In genomic region chr3:131341761-131342160, GRCh38 we compare ENCODE assay signal across 33 cellular contexts. TPM values are rescaled to one million over a fixed set of nuclear protein-coding genes. Genes with fewer than 3 reads are reported as not detected.
DNase-seq lines count a peak whose midpoint lies in the region; ATAC-seq, FAIRE-seq and TF ChIP-seq lines count a peak whose summit lies in the region.
"Had no signal": no experiment of that assay in that cellular context is flagged by ENCODE, and none has a peak within 500 bp of the region (broad histone marks: within the 10 kb centered on the region; RNA-seq: fewer than 3 reads in every experiment).

No MANE protein-coding gene starts in this region.

- no peak overlapping the region for H3K9ac ChIP-seq in K562 (ENCODE audit: insufficient read depth in 1 of 2, low read depth in 2 of 2, low read length in 2 of 2)
- H3K9ac ChIP-seq: BLaER1; BLaER1 treated with 17β-estradiol and CSF1 and Interleukin-3, amounts not matched to agents 10 nM and 100 nM had no signal

- H3K27me3 Mint-ChIP-seq in GM23338 (ENCODE audit: insufficient read depth, low read depth, poor library complexity), result no peaks in the 10 kb centered on the region
- H3K27me3 Mint-ChIP-seq: B cell; CD4-positive, alpha-beta memory T cell had no signal

- H3K9me1 ChIP-seq in K562 (ENCODE audit: control insufficient read depth, insufficient read depth, low read length), result no peaks in the 10 kb centered on the region

- TF ChIP-seq CTCF in K562 (IDR thresholded peaks at IDR 0.05 in 2 of 3, conservative IDR thresholded peaks at IDR 0.05 in 1 of 3; ENCODE audit: insufficient read depth in 2 of 3, low read depth in 1 of 3, low read length in 3 of 3), result no peak
- TF ChIP-seq CTCF in GM23338 (conservative IDR thresholded peaks at IDR 0.05; ENCODE audit: low read depth in 2 of 2), result no peak

- no peak overlapping the region for H2AFZ ChIP-seq in K562 (ENCODE audit: low read depth, low read length)
- H2AFZ ChIP-seq in GM23338, result no peak overlapping the region

- WGBS in K562 (ENCODE audit: insufficient coverage, low coverage, missing lambda C conversion rate), result 42% methylated on average over 2 of the region's 2 CpGs

- peaks cover 25% of the 10 kb centered on the region for H3K9me3 Mint-ChIP-seq in GM23338

- FAIRE-seq in K562 (lab: Jason Lieb, UNC), result no peak
- peak; percentile 45 for FAIRE-seq in colon (lab: Jason Lieb, UNC)
- FAIRE-seq: A204.1, A549, D721Med had no signal

- H3K4me2 ChIP-seq in K562 (ENCODE audit: insufficient read depth, low read length) (no peak overlapping the region), GM23338 (no peak overlapping the region)
- H3K4me2 ChIP-seq: A549; BLaER1; BLaER1 treated with 17β-estradiol and CSF1 and Interleukin-3, amounts not matched to agents 10 nM and 100 nM had no signal

- H3K4me3 Mint-ChIP-seq in GM23338, result no peak overlapping the region
- H3K4me3 Mint-ChIP-seq: B cell; CD14-positive monocyte; CD4-positive, alpha-beta memory T cell; CD4-positive, alpha-beta T cell; CD4-positive, CD25-positive, alpha-beta regulatory T cell; CD8-positive, alpha-beta memory T cell; CD8-positive, alpha-beta T cell had no signal

- H4K20me1 ChIP-seq in K562 (replicated peaks; ENCODE audit: control insufficient read depth, insufficient read depth, low read length) (no peaks in the 10 kb centered on the region), GM23338 (replicated peaks; ENCODE audit: insufficient read depth) (no peaks in the 10 kb centered on the region)
- H4K20me1 ChIP-seq: BLaER1; BLaER1 treated with 17β-estradiol and CSF1 and Interleukin-3, amounts not matched to agents 10 nM and 100 nM had no signal

- 0 out of 2 replicates have a peak, but pooled peaks cover 2% of the 10 kb centered on the region for H3K9me2 ChIP-seq in GM23338 (ENCODE audit: insufficient read depth)

- no peaks in the 10 kb centered on the region for H3K27me3 ChIP-seq in K562 (ENCODE audit: control insufficient read depth in 2 of 2, insufficient read depth in 2 of 2, low read length in 2 of 2)
- H3K27me3 ChIP-seq in GM23338 (ENCODE audit: insufficient read depth), result no peaks in the 10 kb centered on the region
- H3K27me3 ChIP-seq: BLaER1; BLaER1 treated with 17β-estradiol and CSF1 and Interleukin-3, amounts not matched to agents 10 nM and 100 nM had no signal

- H3K79me2 ChIP-seq in K562 (ENCODE audit: control insufficient read depth, insufficient read depth, low read length), result no peaks in the 10 kb centered on the region
- H3K79me2 ChIP-seq in GM23338 (replicated peaks; ENCODE audit: insufficient read depth), result no peaks in the 10 kb centered on the region

- CTCF ChIA-PET in K562 (lab: Yijun Ruan, JAX; ENCODE audit: low intra/inter-chr PET ratio), result no interaction called here

- TF ChIP-seq EP300 in K562 (IDR thresholded peaks at IDR 0.05; ENCODE audit: low read length), result no peak

- H3K4me3 ChIP-seq in K562, result no peak overlapping the region
- H3K4me3 ChIP-seq in GM23338, result no peak overlapping the region
- H3K4me3 ChIP-seq: A549; BLaER1; BLaER1 treated with 17β-estradiol and CSF1 and Interleukin-3, amounts not matched to agents 10 nM and 100 nM had no signal

- no peak for ATAC-seq in K562
- ATAC-seq in GM23338, result no peak
- ATAC-seq: A549; CD8-positive, alpha-beta T cell had no signal

- no peaks in the 10 kb centered on the region; the same call in 2 of the 3 replicates for H3K4me1 Mint-ChIP-seq in GM23338
- H3K4me1 Mint-ChIP-seq: B cell; CD14-positive monocyte; CD4-positive, alpha-beta memory T cell; CD4-positive, CD25-positive, alpha-beta regulatory T cell; CD8-positive, alpha-beta memory T cell had no signal

- H3F3A ChIP-seq in GM23338 (replicated peaks; ENCODE audit: low read depth), result no peaks in the 10 kb centered on the region

- POLR2A ChIA-PET in K562 (lab: Yijun Ruan, JAX), result no interaction called here

- H3K4me1 ChIP-seq in K562 (replicated peaks in 1 of 2; ENCODE audit: control insufficient read depth in 2 of 2, insufficient read depth in 2 of 2, low read length in 2 of 2) (no peaks in the 10 kb centered on the region), GM23338 (ENCODE audit: insufficient read depth) (no peaks in the 10 kb centered on the region)
- H3K4me1 ChIP-seq: BE2C, BLaER1, Caco-2 had no signal

- no peak for TF ChIP-seq POLR2A in K562 (conservative IDR thresholded peaks at IDR 0.05)

- H3K9me3 ChIP-seq in K562 (replicated peaks; ENCODE audit: control insufficient read depth, insufficient read depth, low read depth, low read length), result no peaks in the 10 kb centered on the region
- H3K9me3 ChIP-seq: A549, BE2C, Caco-2 had no signal

- no TSS peak for BruUV-seq in K562 (replicated peaks; lab: Mats Ljungman, UMichigan)

- H3K27ac Mint-ChIP-seq in GM23338, result no peak overlapping the region
- H3K27ac Mint-ChIP-seq: B cell; CD14-positive monocyte; CD4-positive, alpha-beta memory T cell; CD4-positive, alpha-beta T cell; CD4-positive, CD25-positive, alpha-beta regulatory T cell; CD8-positive, alpha-beta memory T cell; CD8-positive, alpha-beta T cell had no signal

- intact Hi-C loops in K562 (cut with micrococcal nuclease), result no loop called here

- peaks cover 16% of the 10 kb centered on the region for H3K36me3 Mint-ChIP-seq in GM23338 (ENCODE audit: low read depth)
- H3K36me3 Mint-ChIP-seq: CD4-positive, CD25-positive, alpha-beta regulatory T cell had no signal

- H3K36me3 ChIP-seq in K562 (ENCODE audit: control insufficient read depth, insufficient read depth, low read length) (no peaks in the 10 kb centered on the region), GM23338 (ENCODE audit: insufficient read depth) (no peaks in the 10 kb centered on the region)
- H3K36me3 ChIP-seq: BE2C; BLaER1; BLaER1 treated with 17β-estradiol and CSF1 and Interleukin-3, amounts not matched to agents 10 nM and 100 nM had no signal

- in situ Hi-C loops in K562 (cut with MboI), result no loop called here

- H3K27ac ChIP-seq in K562 (ENCODE audit: extremely low read depth, low read depth, low read length), result no peak overlapping the region
- H3K27ac ChIP-seq in GM23338 (ENCODE audit: low read depth), result no peak overlapping the region
- H3K27ac ChIP-seq: 22Rv1; A549; BLaER1; BLaER1 treated with 17β-estradiol and CSF1 and Interleukin-3, amounts not matched to agents 10 nM and 100 nM; C4-2B had no signal

- TF ChIP-seq RAD21 in K562 (CRISPR knock-in tag; conservative IDR thresholded peaks at IDR 0.05 in 1 of 2, IDR thresholded peaks at IDR 0.05 in 1 of 2), result no peak

- DNase-seq in K562 (ENCODE audit: extremely low read depth in 1 of 4, low spot score in 3 of 4) (no peak), GM23338 (ENCODE audit: low spot score) (no peak)
- no peak for DNase-seq in effector CD8-positive, alpha-beta T cell (lab: John Stamatoyannopoulos, UW)
- DNase-seq: 8988T; ACHN; AML-193; BE2C; C1 segment of cervical spinal cord; Caco-2; Calu3; CD4-positive, alpha-beta memory T cell; CD4-positive, alpha-beta T cell; CD4-positive, CD25-positive, alpha-beta regulatory T cell; CD8-positive, alpha-beta memory T cell; CD8-positive, alpha-beta T cell; COR-L47; DMS 273 treated with DMSO at 0.1 percent for 48 hours; DMS153; DMS53; DMS79; DMS79 treated with DMSO at 0.1 percent for 48 hours; DND-41; EL had no signal

TF ChIP-seq in K562, 482 proteins besides CTCF, POLR2A, EP300 and RAD21:
- peak; percentile 94 for TF ChIP-seq ZNF507 (tag; conservative IDR thresholded peaks at IDR 0.05)
- no peak for TF ChIP-seq HDAC6 (IDR thresholded peaks at IDR 0.05; ENCODE audit: low read depth, low read length)
TF ChIP-seq in K562: peak in this region for 1.

TF ChIP-seq in GM23338, 12 proteins besides CTCF, POLR2A, EP300 and RAD21 (continues in another document):
- no peak for TF ChIP-seq REST (IDR thresholded peaks at IDR 0.05; ENCODE audit: unreplicated experiment)

RNA-seq across cellular contexts. Expression of gene NUDT16, which starts 39.8 kb away (rescaled TPM):
- total RNA-seq in K562 (2011; cell fraction: chromatin; rRNA removed; ENCODE audit: low replicate concordance), result 8.4 and 13.0 TPM in 2 replicates
- 7.5 and 10.4 TPM in 2 replicates for total RNA-seq in K562 (2011; cell fraction: nucleolus; rRNA removed)
- total RNA-seq in K562 (2011; cell fraction: nucleoplasm; rRNA removed), result 12.8 and 14.5 TPM in 2 replicates
- total RNA-seq in K562 (2014; rRNA removed) (8.8 and 10.7 TPM in 2 replicates), K562 (2014; rRNA removed; fragmentation: Illumina TruSeq; extraction: Trizol) (7.5 and 7.6 TPM in 2 replicates), K562 (2015; rRNA removed; fragmentation: Illumina TruSeq; extraction: Trizol) (7.6 and 7.8 TPM in 2 replicates), K562 (2021) (11.1 and 11.2 TPM in 2 replicates)
- polyA plus RNA-seq in K562 (2011; rRNA removed) (6.7 and 7.1 TPM in 2 replicates), K562 (2014; fragmentation: Illumina TruSeq; extraction: Trizol) (8.2 and 8.8 TPM in 2 replicates), K562 (2014; fragmentation: Nextera tagmentation; extraction: Ambion mirVana) (1 to 10 TPM; 1.5 to 1.9 TPM), K562 (2014; rRNA removed) (9.7 and 11.4 TPM in 2 replicates), GM23338 (2016; fragmentation: Nextera tagmentation; extraction: Ambion mirVana) (9.5 and 10.0 TPM in 2 replicates)
- 6.5 and 7.8 TPM in 2 replicates for polyA plus RNA-seq in K562 (2011; cell fraction: cytosol; rRNA removed)
- polyA plus RNA-seq in K562 (2011; cell fraction: nucleus; rRNA removed), result 12.2 and 13.5 TPM in 2 replicates
- polyA plus RNA-seq in K562 (2012), result 6.7 and 8.5 TPM in 2 replicates
- polyA minus RNA-seq in K562 (2011; rRNA and poly(A)+ RNA removed), result 5.6 and 8.1 TPM in 2 replicates
- 3.3 and 4.9 TPM in 2 replicates for polyA minus RNA-seq in K562 (2011; cell fraction: cytosol; rRNA and poly(A)+ RNA removed)
- 11.3 and 15.4 TPM in 2 replicates for polyA minus RNA-seq in K562 (2011; cell fraction: nucleus; rRNA and poly(A)+ RNA removed)
- total RNA-seq in GM23338 (2014; rRNA removed; shearing (Covaris generic)), result 14.6 and 15.4 TPM in 2 replicates
